ENCODE assay signal across 21 cellular contexts in the genomic region with DNA sequence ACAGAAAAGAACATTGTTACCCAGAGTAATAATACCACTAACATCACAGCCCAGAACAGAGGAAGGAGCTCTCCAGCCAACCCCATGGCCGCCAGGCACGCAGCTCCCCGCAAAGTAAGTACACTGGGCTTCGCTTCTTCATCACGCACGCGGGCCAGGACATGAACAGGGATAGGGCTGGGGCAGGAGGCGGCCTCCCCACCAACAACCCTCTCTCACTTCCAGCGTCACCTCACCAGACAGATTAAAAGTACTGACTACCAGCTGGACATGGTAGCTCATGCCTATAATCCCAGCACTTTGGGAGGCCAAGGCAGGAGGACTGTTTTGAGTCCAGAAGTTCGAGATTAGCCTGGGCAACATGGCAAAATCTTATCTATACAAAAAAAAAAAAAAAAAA.
DNase-seq lines count a peak whose midpoint lies in the region; FAIRE-seq and TF ChIP-seq lines count a peak whose summit lies in the region.
"Had no signal": no experiment of that assay in that cellular context is flagged by ENCODE, and none has a peak within 500 bp of the region (broad histone marks: within the 10 kb centered on the region; RNA-seq: fewer than 3 reads in every experiment).

No MANE protein-coding gene starts in this region.

- no peaks in the 10 kb centered on the region for H3K27me3 ChIP-seq in astrocyte (ENCODE audit: insufficient read depth, low read length)
- no peaks in the 10 kb centered on the region for H3K27me3 ChIP-seq in testis
- H3K27me3 ChIP-seq: BLaER1 had no signal

- H3K36me3 Mint-ChIP-seq in astrocyte (ENCODE audit: low read depth, unreplicated experiment) (peaks cover 3% of the 10 kb centered on the region), neural crest cell (ENCODE audit: low read depth) (no peaks in the 10 kb centered on the region)
- H3K36me3 Mint-ChIP-seq: CD8-positive, alpha-beta T cell had no signal

- H3K27ac Mint-ChIP-seq in astrocyte (ENCODE audit: unreplicated experiment) (no peak overlapping the region), neural crest cell (ENCODE audit: unreplicated experiment) (peak overlapping the region; percentile 60)
- H3K27ac Mint-ChIP-seq: CD8-positive, alpha-beta T cell had no signal

- no peak for FAIRE-seq in astrocyte (lab: Jason Lieb, UNC)
- FAIRE-seq: GM18507, H54 had no signal

- intact Hi-C loops in testis (cut with DNase I; ENCODE audit: low total_unique reads): no loop called here

- no peak for TF ChIP-seq POLR2A in testis (IDR thresholded peaks at IDR 0.05)

- DNase-seq in D341Med (ENCODE audit: low spot score): peak; percentile 11
- DNase-seq in astrocyte (ENCODE audit: low read depth): no peak
- DNase-seq in neural crest cell (ENCODE audit: low read depth, low spot score): no peak
- peak; percentile 3 for DNase-seq in testis
- DNase-seq in GM20000 (ENCODE audit: low spot score): no peak
- DNase-seq in NCI-H1694 (lab: John Stamatoyannopoulos, UW): no peak
- no peak for DNase-seq in HCEC 1CT
- DNase-seq: CD8-positive, alpha-beta T cell; DMS153; NCI-H1105; NCI-H1694 treated with DMSO at 0.1 percent for 48 hours; NCI-H2081 treated with DMSO at 0.1 percent for 48 hours; NCI-H2171 treated with DMSO at 0.1 percent for 48 hours; NCI-H524 treated with DMSO at 0.1 percent for 48 hours; NCI-H82; SIG-M5; SK-N-SH had no signal

- no peaks in the 10 kb centered on the region for H3K79me2 ChIP-seq in astrocyte (ENCODE audit: insufficient read depth, low read length)

- no peak overlapping the region for H3K4me3 ChIP-seq in astrocyte (ENCODE audit: insufficient read depth, low read depth, low read length)
- H3K4me3 ChIP-seq in testis: no peak overlapping the region
- H3K4me3 ChIP-seq: BLaER1 had no signal

- H3K9me3 Mint-ChIP-seq in astrocyte (ENCODE audit: unreplicated experiment) (no peaks in the 10 kb centered on the region), neural crest cell (no peaks in the 10 kb centered on the region)
- H3K9me3 Mint-ChIP-seq: CD8-positive, alpha-beta T cell; IgD-negative memory B cell had no signal

- H2AFZ ChIP-seq in astrocyte (ENCODE audit: low read depth, low read length): no peak overlapping the region

- H3K4me1 Mint-ChIP-seq in astrocyte (ENCODE audit: low read depth, unreplicated experiment): peaks cover 32% of the 10 kb centered on the region
- H3K4me1 Mint-ChIP-seq in neural crest cell: peaks cover 29% of the 10 kb centered on the region

- H3K27ac ChIP-seq in astrocyte (ENCODE audit: low read depth, low read length) (no peak overlapping the region), testis (no peak overlapping the region)

- H3K4me1 ChIP-seq in astrocyte (ENCODE audit: insufficient read depth, low read length): peaks cover 6% of the 10 kb centered on the region
- no peaks in the 10 kb centered on the region for H3K4me1 ChIP-seq in testis

- H3K27me3 Mint-ChIP-seq in astrocyte (ENCODE audit: low read depth, unreplicated experiment) (no peaks in the 10 kb centered on the region), neural crest cell (ENCODE audit: low read depth) (no peaks in the 10 kb centered on the region)
- H3K27me3 Mint-ChIP-seq: IgD-negative memory B cell had no signal

- no peak overlapping the region for H3K4me3 Mint-ChIP-seq in astrocyte (ENCODE audit: unreplicated experiment)
- no peak overlapping the region for H3K4me3 Mint-ChIP-seq in neural crest cell
- H3K4me3 Mint-ChIP-seq: CD8-positive, alpha-beta T cell; IgD-negative memory B cell had no signal

- no peaks in the 10 kb centered on the region for H3K9me3 ChIP-seq in astrocyte (ENCODE audit: insufficient read depth, low read depth, low read length)
- no peaks in the 10 kb centered on the region for H3K9me3 ChIP-seq in testis
- H3K9me3 ChIP-seq: BLaER1, SK-N-SH had no signal

- H4K20me1 ChIP-seq in astrocyte (ENCODE audit: insufficient read depth, low read length): peaks cover 16% of the 10 kb centered on the region
- H4K20me1 ChIP-seq: BLaER1 had no signal

- 90 to 95% methylated on average over 10 of the region's 10 CpGs for WGBS in testis, 2 donors

- H3K9ac ChIP-seq in astrocyte (ENCODE audit: low read length): no peak overlapping the region
- H3K9ac ChIP-seq: BLaER1, SK-N-SH had no signal

- H3K4me2 ChIP-seq in astrocyte (ENCODE audit: low read length): peak overlapping the region; percentile 8
- H3K4me2 ChIP-seq: SK-N-SH had no signal

- TF ChIP-seq CTCF in astrocyte (IDR thresholded peaks at IDR 0.05; ENCODE audit: insufficient read depth, low read depth, low read length) (no peak), neural crest cell (conservative IDR thresholded peaks at IDR 0.05) (no peak), testis (IDR thresholded peaks at IDR 0.05) (no peak), GM20000 (IDR thresholded peaks at IDR 0.05; ENCODE audit: extremely low read depth, missing control alignments) (no peak)

- H3K36me3 ChIP-seq in astrocyte (ENCODE audit: insufficient read depth, low read length) (no peaks in the 10 kb centered on the region), testis (ENCODE audit: low read depth, missing control alignments) (no peaks in the 10 kb centered on the region)
- H3K36me3 ChIP-seq: BLaER1 had no signal

Comparison
In these comparisons a context has a peak if more than half of its experiments do, and no peak if none do; other contexts are left out.
1. DNase-seq: peak in D341Med (single experiment) and testis (single experiment); none in astrocyte (single experiment), neural crest cell (single experiment), GM20000 (single experiment), NCI-H1694 (single experiment) and HCEC 1CT (single experiment).